ENCODE assay signal across 16 cellular contexts in genomic region chr5:89350684-89351083, GRCh38.
"Had no signal": no experiment of that assay in that cellular context is flagged by ENCODE, and none has a peak within 500 bp of the region (broad histone marks: within the 10 kb centered on the region; RNA-seq: fewer than 3 reads in every experiment).

No MANE protein-coding gene starts in this region.

- H3K4me1 ChIP-seq: parathyroid adenoma, thyroid gland had no signal

- FAIRE-seq: keratinocyte had no signal

- H3K4me3 Mint-ChIP-seq: activated CD4-positive, alpha-beta memory T cell treated with anti-CD3 and anti-CD28 coated beads for 36 hours; activated CD4-positive, alpha-beta T cell treated with anti-CD3 and anti-CD28 coated beads for 36 hours; activated CD8-positive, alpha-beta memory T cell treated with anti-CD3 and anti-CD28 coated beads, Interleukin-2, amount 10 ng/mL, durations not matched to agents 7 days and 5 days; endodermal cell; naive thymus-derived CD4-positive, alpha-beta T cell had no signal

- H3K9ac ChIP-seq: parathyroid adenoma had no signal

- H3K36me3 Mint-ChIP-seq: activated CD4-positive, alpha-beta memory T cell treated with anti-CD3 and anti-CD28 coated beads for 36 hours; activated CD8-positive, alpha-beta memory T cell treated with anti-CD3 and anti-CD28 coated beads, Interleukin-2, amount 10 ng/mL, durations not matched to agents 7 days and 5 days; naive thymus-derived CD4-positive, alpha-beta T cell had no signal

- H3K27ac ChIP-seq: cardiac muscle cell, hepatocyte, parathyroid adenoma, thyroid gland had no signal

- H3K27me3 Mint-ChIP-seq: activated CD4-positive, alpha-beta memory T cell treated with anti-CD3 and anti-CD28 coated beads for 36 hours; activated CD4-positive, alpha-beta T cell treated with anti-CD3 and anti-CD28 coated beads for 36 hours; activated CD8-positive, alpha-beta memory T cell treated with anti-CD3 and anti-CD28 coated beads, Interleukin-2, amount 10 ng/mL, durations not matched to agents 7 days and 5 days; naive thymus-derived CD4-positive, alpha-beta T cell had no signal

- H3K79me2 ChIP-seq: hepatocyte, parathyroid adenoma had no signal

- H3K27me3 ChIP-seq: cardiac muscle cell, hepatocyte, thyroid gland had no signal

- H3K4me3 ChIP-seq: cardiac muscle cell, hepatocyte, thyroid gland had no signal

- ATAC-seq: activated CD4-positive, alpha-beta T cell treated with anti-CD3 and anti-CD28 coated beads for 36 hours; activated CD8-positive, alpha-beta memory T cell treated with anti-CD3 and anti-CD28 coated beads, Interleukin-2, amount 10 ng/mL, durations not matched to agents 7 days and 5 days; left lobe of liver; naive thymus-derived CD4-positive, alpha-beta T cell had no signal

- H3K36me3 ChIP-seq: cardiac muscle cell, thyroid gland had no signal

- DNase-seq: activated CD4-positive, alpha-beta memory T cell treated with anti-CD3 and anti-CD28 coated beads for 36 hours; activated CD4-positive, alpha-beta T cell treated with anti-CD3 and anti-CD28 coated beads for 36 hours; activated CD8-positive, alpha-beta memory T cell treated with anti-CD3 and anti-CD28 coated beads, Interleukin-2, amount 10 ng/mL, durations not matched to agents 7 days and 5 days; activated naive CD4-positive, alpha-beta T cell treated with anti-CD3 and anti-CD28 coated beads, Interleukin-2, amount 50 U/mL, for 16 hours; activated T-cell treated with anti-CD3 and anti-CD28 coated beads, Interleukin-2, amount 50 U/mL, for 1 hour; endodermal cell; midbrain; naive thymus-derived CD4-positive, alpha-beta T cell; stimulated activated CD4-positive, alpha-beta T cell treated with anti-CD3 and anti-CD28 coated beads, Interleukin-12 subunit alpha, Interleukin-12 subunit beta, amount 100 ng/mL, for 4 hours; stimulated activated CD4-positive, alpha-beta T cell treated with anti-CD3 and anti-CD28 coated beads, Interleukin-2, amount 100 ng/mL, for 24 hours; thyroid gland had no signal

- H2AFZ ChIP-seq: hepatocyte, parathyroid adenoma had no signal

- H3K4me1 Mint-ChIP-seq: activated CD8-positive, alpha-beta memory T cell treated with anti-CD3 and anti-CD28 coated beads, Interleukin-2, amount 10 ng/mL, durations not matched to agents 7 days and 5 days; naive thymus-derived CD4-positive, alpha-beta T cell had no signal

- H3K27ac Mint-ChIP-seq: activated CD4-positive, alpha-beta memory T cell treated with anti-CD3 and anti-CD28 coated beads for 36 hours; activated CD4-positive, alpha-beta T cell treated with anti-CD3 and anti-CD28 coated beads for 36 hours; activated CD8-positive, alpha-beta memory T cell treated with anti-CD3 and anti-CD28 coated beads, Interleukin-2, amount 10 ng/mL, durations not matched to agents 7 days and 5 days; endodermal cell; naive thymus-derived CD4-positive, alpha-beta T cell had no signal

- H3K9me3 Mint-ChIP-seq: activated CD4-positive, alpha-beta memory T cell treated with anti-CD3 and anti-CD28 coated beads for 36 hours; endodermal cell had no signal

- H3K9me3 ChIP-seq: thyroid gland had no signal

- H3K4me2 ChIP-seq: hepatocyte had no signal
